In the genomic region with DNA sequence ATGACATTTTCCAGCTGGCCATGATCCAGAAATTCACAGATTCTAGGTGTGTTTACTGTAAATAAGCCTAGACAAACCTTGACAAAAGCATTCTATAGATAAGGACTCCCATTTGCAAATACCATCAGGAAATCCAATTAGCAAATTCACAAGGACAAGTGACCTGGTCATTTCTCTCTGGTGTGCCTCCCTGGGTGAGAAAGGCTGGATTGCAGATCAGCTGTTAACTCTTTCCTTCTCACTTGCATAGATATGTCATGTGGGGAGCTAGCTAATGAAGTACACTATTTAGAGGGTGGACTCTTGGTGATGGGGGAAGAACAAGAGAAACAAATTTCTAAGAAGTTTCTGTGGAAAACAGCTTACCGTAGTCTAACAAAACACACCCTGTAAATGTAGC, we compare ENCODE assay signal across 19 cellular contexts. TPM values are rescaled to one million over a fixed set of nuclear protein-coding genes. Genes with fewer than 3 reads are reported as not detected.
DNase-seq lines count a peak whose midpoint lies in the region; ATAC-seq and TF ChIP-seq lines count a peak whose summit lies in the region.
"Had no signal": no experiment of that assay in that cellular context is flagged by ENCODE, and none has a peak within 500 bp of the region (broad histone marks: within the 10 kb centered on the region; RNA-seq: fewer than 3 reads in every experiment).

No MANE protein-coding gene starts in this region.

- ATAC-seq in CD4-positive, alpha-beta T cell (ENCODE audit: poor library complexity), result no peak

- H3K9me3 Mint-ChIP-seq in endodermal cell, result peaks cover 32% of the 10 kb centered on the region
- H3K9me3 Mint-ChIP-seq in CD4-positive, alpha-beta T cell, result no peaks in the 10 kb centered on the region
- H3K9me3 Mint-ChIP-seq: CD4-positive, CD25-positive, alpha-beta regulatory T cell; CD8-positive, alpha-beta memory T cell had no signal

- CTCF ChIA-PET in PC-9 (lab: Charles Lee), result no interaction called here
- CTCF ChIA-PET in CD4-positive, alpha-beta T cell (lab: Charles Lee), result no interaction called here

- no peak for TF ChIP-seq CTCF in endodermal cell (conservative IDR thresholded peaks at IDR 0.05)
- no peak for TF ChIP-seq CTCF in PC-9 (conservative IDR thresholded peaks at IDR 0.05)
- TF ChIP-seq CTCF in CD4-positive, alpha-beta T cell (IDR thresholded peaks at IDR 0.05), result no peak

- H3K4me1 ChIP-seq in endodermal cell (ENCODE audit: control insufficient read depth, insufficient read depth, low read length) (no peaks in the 10 kb centered on the region), PC-9 (replicated peaks; ENCODE audit: insufficient read depth) (0 out of 2 replicates have a peak, but pooled peaks cover 7% of the 10 kb centered on the region)
- H3K4me1 ChIP-seq: BLaER1, HAP-1 had no signal

- no peaks in the 10 kb centered on the region for H3K9me2 ChIP-seq in PC-9 (ENCODE audit: insufficient read depth)

- no peaks in the 10 kb centered on the region for H3K36me3 ChIP-seq in endodermal cell (ENCODE audit: control insufficient read depth, insufficient read depth, low read length)
- H3K36me3 ChIP-seq in PC-9 (ENCODE audit: low read depth), result no peaks in the 10 kb centered on the region
- H3K36me3 ChIP-seq: BLaER1, HAP-1 had no signal

- BruUV-seq in PC-9 (replicated peaks; lab: Mats Ljungman, UMichigan), result no TSS peak

- H3K79me2 ChIP-seq in PC-9 (ENCODE audit: low read depth), result no peaks in the 10 kb centered on the region

- H3K4me3 ChIP-seq in endodermal cell (ENCODE audit: low read length) (peak overlapping the region; percentile 49), PC-9 (no peak overlapping the region)
- H3K4me3 ChIP-seq: BLaER1, HAP-1 had no signal

- H4K20me1 ChIP-seq in PC-9 (ENCODE audit: insufficient read depth), result no peaks in the 10 kb centered on the region
- H4K20me1 ChIP-seq: BLaER1 had no signal

- no peaks in the 10 kb centered on the region for H3K27me3 Mint-ChIP-seq in endodermal cell (ENCODE audit: insufficient read depth)
- H3K27me3 Mint-ChIP-seq in CD4-positive, alpha-beta T cell, result peaks cover 3% of the 10 kb centered on the region
- H3K27me3 Mint-ChIP-seq: B cell; CD4-positive, CD25-positive, alpha-beta regulatory T cell; CD8-positive, alpha-beta memory T cell had no signal

- H2AFZ ChIP-seq in PC-9, result no peak overlapping the region

- DNase-seq in NCI-H146 (lab: John Stamatoyannopoulos, UW) (peak; percentile 0), NCI-H146 treated with DMSO at 0.1 percent for 48 hours (lab: John Stamatoyannopoulos, UW; ENCODE audit: unreplicated experiment) (no peak), ELF-1 (ENCODE audit: low read depth, low spot score) (peak; percentile 51), endodermal cell (peak; percentile 47), retina (peak; percentile 11), PC-9 (no peak)
- DNase-seq in CD4-positive, alpha-beta T cell, result no peak
- DNase-seq: CD4-positive, CD25-positive, alpha-beta regulatory T cell; CD8-positive, alpha-beta memory T cell; DMS 273 treated with DMSO at 0.1 percent for 48 hours; DMS79; EL; GF-D8; GOT3 had no signal

- WGBS in endodermal cell (ENCODE audit: insufficient coverage in 1 of 2, insufficient read length in 1 of 2), 2 experiments, result 75% methylated on average over 1 of the region's 1 CpG; no CpG with 5 or more reads in 1 of the 2 experiments

- H3K9me3 ChIP-seq in endodermal cell (ENCODE audit: control insufficient read depth, low read length), result no peaks in the 10 kb centered on the region
- no peaks in the 10 kb centered on the region for H3K9me3 ChIP-seq in PC-9 (ENCODE audit: insufficient read depth, low read depth)
- H3K9me3 ChIP-seq in CD4-positive, alpha-beta T cell (ENCODE audit: control insufficient read depth, low read length), result no peaks in the 10 kb centered on the region
- H3K9me3 ChIP-seq: BLaER1, HAP-1 had no signal

- no peaks in the 10 kb centered on the region for H3K36me3 Mint-ChIP-seq in endodermal cell (ENCODE audit: low read depth)
- H3K36me3 Mint-ChIP-seq in CD4-positive, alpha-beta T cell (ENCODE audit: low read depth), result no peaks in the 10 kb centered on the region
- H3K36me3 Mint-ChIP-seq: CD4-positive, CD25-positive, alpha-beta regulatory T cell; CD8-positive, alpha-beta memory T cell had no signal

- H3K27me3 ChIP-seq in endodermal cell (ENCODE audit: control insufficient read depth, insufficient read depth, low read length, poor library complexity, severe bottlenecking), result no peaks in the 10 kb centered on the region
- H3K27me3 ChIP-seq in PC-9 (ENCODE audit: insufficient read depth, low read depth), result no peaks in the 10 kb centered on the region
- H3K27me3 ChIP-seq in CD4-positive, alpha-beta T cell (ENCODE audit: control insufficient read depth, insufficient read depth, low read length), result no peaks in the 10 kb centered on the region

- POLR2A ChIA-PET in PC-9 (lab: Charles Lee; ENCODE audit: unreplicated experiment), result interaction anchor here (0.5 kb wide), 1 partner anchor 42 kb away, joined by 14 read pairs; no protein-coding TSS in a partner anchor
- POLR2A ChIA-PET in CD4-positive, alpha-beta T cell (lab: Charles Lee), result no interaction called here

- no peak overlapping the region for H3K27ac ChIP-seq in endodermal cell (ENCODE audit: low read depth, low read length)
- H3K27ac ChIP-seq in PC-9, result no peak overlapping the region
- H3K27ac ChIP-seq in CD4-positive, alpha-beta T cell (ENCODE audit: low read depth, low read length), result no peak overlapping the region
- H3K27ac ChIP-seq: 22Rv1, BLaER1, C4-2B had no signal

- H3K9ac ChIP-seq in endodermal cell (ENCODE audit: extremely low read depth, low read length, poor library complexity, severe bottlenecking), result no peak overlapping the region
- H3K9ac ChIP-seq: BLaER1 had no signal

- H3K4me1 Mint-ChIP-seq in endodermal cell, result peaks cover 11% of the 10 kb centered on the region
- H3K4me1 Mint-ChIP-seq in CD4-positive, alpha-beta T cell (ENCODE audit: low read depth), result no peaks in the 10 kb centered on the region
- H3K4me1 Mint-ChIP-seq: B cell; CD4-positive, CD25-positive, alpha-beta regulatory T cell; CD8-positive, alpha-beta memory T cell had no signal

- H3F3A ChIP-seq in PC-9 (ENCODE audit: insufficient read depth, low read depth), result no peaks in the 10 kb centered on the region

- no peak overlapping the region for H3K4me3 Mint-ChIP-seq in endodermal cell
- no peak overlapping the region for H3K4me3 Mint-ChIP-seq in CD4-positive, alpha-beta T cell
- H3K4me3 Mint-ChIP-seq: B cell; CD4-positive, CD25-positive, alpha-beta regulatory T cell; CD8-positive, alpha-beta memory T cell had no signal

- intact Hi-C loops in PC-9 (cut with micrococcal nuclease; ENCODE audit: unreplicated experiment), result no loop called here
- intact Hi-C loops in CD4-positive, alpha-beta T cell (cut with DNase I, micrococcal nuclease), result no loop called here

- peak overlapping the region; percentile 81 for H3K27ac Mint-ChIP-seq in endodermal cell
- H3K27ac Mint-ChIP-seq in CD4-positive, alpha-beta T cell, result no peak overlapping the region
- H3K27ac Mint-ChIP-seq: B cell; CD4-positive, CD25-positive, alpha-beta regulatory T cell; CD8-positive, alpha-beta memory T cell had no signal

- no peak overlapping the region for H3K4me2 ChIP-seq in PC-9
- H3K4me2 ChIP-seq: BLaER1 had no signal

RNA-seq across cellular contexts. Expression of a gene that starts 58.9 kb away (rescaled TPM):
- total RNA-seq in endodermal cell (10 to 100 TPM; 10.8 to 17.6 TPM), PC-9 (2021) (15.8 and 19.4 TPM in 2 replicates)
- 13.0 TPM for polyA plus RNA-seq in endodermal cell (2013, experiment 1 of 2)
- polyA plus RNA-seq in endodermal cell (2013, experiment 2 of 2), result 13.0 TPM
- 1 to 10 TPM; 6.4 to 6.8 TPM for total RNA-seq in CD4-positive, alpha-beta T cell

RNA-seq across cellular contexts. Expression of a gene that starts 59.3 kb away (rescaled TPM):
- total RNA-seq in endodermal cell, result 10 to 100 TPM; 12.8 to 15.2 TPM
- 5.5 TPM for polyA plus RNA-seq in endodermal cell (2013, experiment 1 of 2)
- 6.7 TPM for polyA plus RNA-seq in endodermal cell (2013, experiment 2 of 2)
- 6.8 and 9.5 TPM in 2 replicates for total RNA-seq in PC-9 (2021)
- total RNA-seq in CD4-positive, alpha-beta T cell, result 1 to 10 TPM; 1.5 to 1.6 TPM

Comparison
In these comparisons a context has a peak if more than half of its experiments do, and no peak if none do; other contexts are left out.
1. DNase-seq: peak in NCI-H146 (single experiment), ELF-1 (single experiment), endodermal cell (single experiment) and retina (single experiment); none in NCI-H146 treated with DMSO at 0.1 percent for 48 hours (single experiment), PC-9 (0 of 2) and CD4-positive, alpha-beta T cell (0 of 10).